In genomic region chrX:129905787-129906580, GRCh38 we compare ENCODE assay signal across 1 cellular context.
TF ChIP-seq lines count a peak whose summit lies in the region.

Gene UTP14A, plus strand, starts transcription at chrX:129906164. Its CDS starts 47 bp downstream, at chrX:129906211.

TF ChIP-seq in GM12878, 131 proteins besides CTCF, POLR2A, EP300 and RAD21 (continued from another document):
- TF ChIP-seq MAX (IDR thresholded peaks at IDR 0.05; ENCODE audit: low read depth, low read length) (peak; percentile 41), CBX3 (IDR thresholded peaks at IDR 0.05; ENCODE audit: borderline replicate concordance, low read depth) (no peak), CBX5 (IDR thresholded peaks at IDR 0.05; ENCODE audit: low read depth) (no peak), POLR2AphosphoS2 (IDR thresholded peaks at IDR 0.05; ENCODE audit: low read depth, low read length) (no peak), MYC (IDR thresholded peaks at IDR 0.05; ENCODE audit: insufficient read depth, insufficient read length, insufficient replicate concordance, low read length, severe bottlenecking) (peak; percentile 29), IKZF1 (conservative IDR thresholded peaks at IDR 0.05) (peak; percentile 56), SMAD1 (IDR thresholded peaks at IDR 0.05; ENCODE audit: low read depth, partially characterized antibody) (no peak), IKZF2 (IDR thresholded peaks at IDR 0.05) (peak in 1 of 2 experiments; percentile 23; a peak in 1 of 4 replicates), RELB (IDR thresholded peaks at IDR 0.05; ENCODE audit: low read depth) (peak; percentile 44; the same call in 1 of the 2 replicates), CREB1 (IDR thresholded peaks at IDR 0.05; ENCODE audit: low read depth) (peak; percentile 97), ATF7 (IDR thresholded peaks at IDR 0.05; ENCODE audit: low read depth) (peak; percentile 49; the same call in 1 of the 2 replicates), SPI1 (IDR thresholded peaks at IDR 0.05; ENCODE audit: borderline replicate concordance, insufficient read depth, low read depth, low read length) (no peak), PAX8 (IDR thresholded peaks at IDR 0.05) (no peak), RAD51 (IDR thresholded peaks at IDR 0.05) (peak; percentile 69), GABPA (IDR thresholded peaks at IDR 0.05; ENCODE audit: low read depth) (peak; percentile 88), MTA2 (IDR thresholded peaks at IDR 0.05; ENCODE audit: low read depth) (no peak), TCF3 (IDR thresholded peaks at IDR 0.05; ENCODE audit: borderline replicate concordance, insufficient read depth, low read depth, low read length) (peak; percentile 65; the same call in 1 of the 2 replicates), ELK1 (IDR thresholded peaks at IDR 0.05; ENCODE audit: low read depth, low read length) (peak; percentile 68; the same call in 1 of the 2 replicates), RFX5 (IDR thresholded peaks at IDR 0.05; ENCODE audit: low read depth, low read length) (peak; percentile 13; the same call in 1 of the 2 replicates), ZNF687 (IDR thresholded peaks at IDR 0.05) (0 out of 2 replicates have a peak, but pooled peaks have one; percentile 31), PKNOX1 (IDR thresholded peaks at IDR 0.05) (peak; percentile 80), JUND (IDR thresholded peaks at IDR 0.05; ENCODE audit: low read depth, low read length) (no peak), TARDBP (IDR thresholded peaks at IDR 0.05; ENCODE audit: borderline replicate concordance) (no peak), CBFB (IDR thresholded peaks at IDR 0.05; ENCODE audit: low read depth) (0 out of 2 replicates have a peak, but pooled peaks have one; percentile 27), MLLT1 (IDR thresholded peaks at IDR 0.05) (no peak), POLR2AphosphoS5 (IDR thresholded peaks at IDR 0.05; ENCODE audit: low read length) (peak; percentile 86), USF1 (IDR thresholded peaks at IDR 0.05; ENCODE audit: borderline replicate concordance, extremely low read length, insufficient read depth, low read depth, low read length) (peak; percentile 44), ZBTB40 (IDR thresholded peaks at IDR 0.05; ENCODE audit: borderline replicate concordance) (peak; percentile 86), CREM (IDR thresholded peaks at IDR 0.05; ENCODE audit: low read depth) (peak; percentile 96), NRF1 (conservative IDR thresholded peaks at IDR 0.05; ENCODE audit: low read depth, low read length) (no peak)
TF ChIP-seq in GM12878: peak in this region for 30.
